In genomic region chr4:158535130-158535614, GRCh38 we compare ENCODE assay signal across 9 cellular contexts. TPM values are rescaled to one million over a fixed set of nuclear protein-coding genes. Genes with fewer than 3 reads are reported as not detected.
DNase-seq lines count a peak whose midpoint lies in the region; ATAC-seq, FAIRE-seq and TF ChIP-seq lines count a peak whose summit lies in the region.
"Had no signal": no experiment of that assay in that cellular context is flagged by ENCODE, and none has a peak within 500 bp of the region (broad histone marks: within the 10 kb centered on the region; RNA-seq: fewer than 3 reads in every experiment).

No MANE protein-coding gene starts in this region.

- peak; percentile 29 for FAIRE-seq in astrocyte (lab: Jason Lieb, UNC)

- no peaks in the 10 kb centered on the region for H3K27me3 ChIP-seq in astrocyte (ENCODE audit: insufficient read depth, low read length)

- H3K36me3 Mint-ChIP-seq in astrocyte (ENCODE audit: low read depth, unreplicated experiment) (peaks cover 2% of the 10 kb centered on the region), type B pancreatic cell (no peaks in the 10 kb centered on the region)

- H3K9ac ChIP-seq in astrocyte (ENCODE audit: low read length), result no peak overlapping the region

- peak overlapping the region; percentile 44 for H3K27ac ChIP-seq in astrocyte (ENCODE audit: low read depth, low read length)

- TF ChIP-seq CTCF in astrocyte (IDR thresholded peaks at IDR 0.05; ENCODE audit: insufficient read depth, low read depth, low read length) (no peak), type B pancreatic cell (conservative IDR thresholded peaks at IDR 0.05) (no peak)

- H3K9me3 ChIP-seq in astrocyte (ENCODE audit: insufficient read depth, low read depth, low read length), result no peaks in the 10 kb centered on the region

- H3K4me1 ChIP-seq in astrocyte (ENCODE audit: insufficient read depth, low read length), result no peaks in the 10 kb centered on the region

- DNase-seq in stimulated activated CD4-positive, alpha-beta T cell treated with anti-CD3 and anti-CD28 coated beads, Interleukin-15, amount 100 ng/mL, for 24 hours, result peak; percentile 34
- no peak for DNase-seq in stimulated activated CD4-positive, alpha-beta T cell treated with anti-CD3 and anti-CD28 coated beads, Interleukin-12 subunit alpha, Interleukin-12 subunit beta, amount 100 ng/mL, for 4 hours
- DNase-seq in astrocyte (ENCODE audit: low read depth) (peak; percentile 84), type B pancreatic cell (ENCODE audit: extremely low spot score, unreplicated experiment) (no peak), retina (no peak)
- DNase-seq: NCI-H2029 had no signal

- peak overlapping the region; percentile 56 for H2AFZ ChIP-seq in astrocyte (ENCODE audit: low read depth, low read length)

- no peaks in the 10 kb centered on the region for H3K36me3 ChIP-seq in astrocyte (ENCODE audit: insufficient read depth, low read length)

- H3K9me3 Mint-ChIP-seq in astrocyte (ENCODE audit: unreplicated experiment), result no peaks in the 10 kb centered on the region
- H3K9me3 Mint-ChIP-seq in type B pancreatic cell, result no peaks in the 10 kb centered on the region

- H3K4me3 Mint-ChIP-seq in astrocyte (ENCODE audit: unreplicated experiment) (no peak overlapping the region), type B pancreatic cell (no peak overlapping the region)

- peak overlapping the region; percentile 95 for H3K27ac Mint-ChIP-seq in astrocyte (ENCODE audit: unreplicated experiment)
- H3K27ac Mint-ChIP-seq in type B pancreatic cell, result peak overlapping the region; percentile 42

- peak overlapping the region; percentile 11 for H3K4me3 ChIP-seq in astrocyte (ENCODE audit: insufficient read depth, low read depth, low read length)

- peak overlapping the region; percentile 54 for H3K4me2 ChIP-seq in astrocyte (ENCODE audit: low read length)

- no peaks in the 10 kb centered on the region for H4K20me1 ChIP-seq in astrocyte (ENCODE audit: insufficient read depth, low read length)

- ATAC-seq in HG03565 (IDR thresholded peaks at IDR 0.05; ENCODE audit: unreplicated experiment) (peak; percentile 49), HG03108 (IDR thresholded peaks at IDR 0.05; ENCODE audit: unreplicated experiment) (no peak), HG03521 (IDR thresholded peaks at IDR 0.05; ENCODE audit: unreplicated experiment) (no peak)

- peaks cover 26% of the 10 kb centered on the region for H3K4me1 Mint-ChIP-seq in astrocyte (ENCODE audit: low read depth, unreplicated experiment)
- H3K4me1 Mint-ChIP-seq in type B pancreatic cell (ENCODE audit: unreplicated experiment), result peaks cover 5% of the 10 kb centered on the region

- H3K27me3 Mint-ChIP-seq in astrocyte (ENCODE audit: low read depth, unreplicated experiment) (no peaks in the 10 kb centered on the region), type B pancreatic cell (peaks cover 2% of the 10 kb centered on the region)

- H3K79me2 ChIP-seq in astrocyte (ENCODE audit: insufficient read depth, low read length), result no peaks in the 10 kb centered on the region

RNA-seq across cellular contexts. Expression of gene RXFP1, which starts 13.5 kb away (rescaled TPM):
- 0.14 TPM in 1 of 2 replicates, not detected in the other for total RNA-seq in astrocyte
- total RNA-seq in type B pancreatic cell (ENCODE audit: low replicate concordance), result 0.07 TPM in 1 of 2 replicates, not detected in the other

Comparison
In these comparisons a context has a peak if more than half of its experiments do, and no peak if none do; other contexts are left out.
1. DNase-seq: peak in stimulated activated CD4-positive, alpha-beta T cell treated with anti-CD3 and anti-CD28 coated beads, Interleukin-15, amount 100 ng/mL, for 24 hours (single experiment) and astrocyte (single experiment); none in stimulated activated CD4-positive, alpha-beta T cell treated with anti-CD3 and anti-CD28 coated beads, Interleukin-12 subunit alpha, Interleukin-12 subunit beta, amount 100 ng/mL, for 4 hours (single experiment), type B pancreatic cell (single experiment) and retina (single experiment).